21 cellular contexts compared by ENCODE assay signal in the genomic region with DNA sequence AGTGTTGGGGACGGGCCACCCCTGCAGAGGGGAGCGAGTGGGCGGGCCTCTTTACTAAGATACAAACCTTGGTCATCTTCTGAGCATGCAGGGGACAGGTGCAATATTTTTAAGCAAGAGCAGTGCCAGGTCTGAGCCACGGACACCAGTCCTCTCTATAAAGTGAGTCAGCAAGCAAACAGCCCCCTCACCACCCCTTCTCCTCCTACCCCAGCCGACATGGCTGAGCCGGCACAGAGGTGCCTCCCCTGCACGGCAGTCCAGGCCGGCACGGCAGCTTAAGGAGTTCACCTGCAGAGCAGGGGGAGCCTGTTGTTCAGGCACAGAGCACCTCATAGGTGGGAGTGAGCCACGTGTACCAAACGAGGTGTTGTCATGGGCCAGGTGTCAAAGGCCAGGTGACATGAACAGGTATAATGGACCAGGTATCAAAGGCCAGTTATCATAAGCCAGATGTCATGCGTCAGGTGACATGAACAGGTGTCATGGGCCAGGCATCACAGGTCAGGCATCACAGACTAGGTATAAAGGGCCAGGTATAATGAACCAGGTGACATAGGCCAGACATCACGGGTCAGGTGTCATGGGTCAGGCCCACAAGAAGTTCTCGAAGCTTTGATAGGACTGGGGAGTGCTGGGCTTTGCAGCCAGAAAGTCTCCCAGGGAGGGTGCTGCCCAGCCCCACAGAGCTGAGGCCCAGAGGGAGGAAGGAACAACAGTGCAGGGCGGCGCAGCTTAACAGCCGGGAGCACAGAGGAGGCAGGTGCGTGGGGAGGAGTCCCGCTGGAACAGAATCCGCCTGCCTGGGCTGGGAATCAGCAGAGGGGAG. TPM values are rescaled to one million over a fixed set of nuclear protein-coding genes. Genes with fewer than 3 reads are reported as not detected.
DNase-seq lines count a peak whose midpoint lies in the region; ATAC-seq and TF ChIP-seq lines count a peak whose summit lies in the region.
"Had no signal": no experiment of that assay in that cellular context is flagged by ENCODE, and none has a peak within 500 bp of the region (broad histone marks: within the 10 kb centered on the region; RNA-seq: fewer than 3 reads in every experiment).

No MANE protein-coding gene starts in this region.

- peak overlapping the region; percentile 8 for H2AFZ ChIP-seq in IMR-90 (replicated peaks; ENCODE audit: low read length, poor library complexity)

- peaks cover 0 to under 1% of the 10 kb centered on the region in 2 experiments; a peak in 1 of 4 replicates for H3K79me1 ChIP-seq in IMR-90 (ENCODE audit: low read depth in 1 of 2, low read length in 2 of 2)

- peak overlapping the region; percentile 50 for H2AK9ac ChIP-seq in IMR-90 (replicated peaks; ENCODE audit: low read depth, low read length, poor library complexity)

- peak overlapping the region; percentile 12; the same call in 1 of the 2 replicates for H3K4ac ChIP-seq in IMR-90 (ENCODE audit: low read depth, low read length)

- no peak overlapping the region for H3K9ac ChIP-seq in IMR-90 (ENCODE audit: low read depth, low read length)
- H3K9ac ChIP-seq: BLaER1 treated with 17β-estradiol and CSF1 and Interleukin-3, amounts not matched to agents 10 nM and 100 nM had no signal

- no peak for TF ChIP-seq POLR2A in IMR-90 (IDR thresholded peaks at IDR 0.05; ENCODE audit: low read depth, low read length)

- no peak; the same call in 1 of the 2 replicates for ATAC-seq in IMR-90 (ENCODE audit: low read depth)
- ATAC-seq in RWPE2 (ENCODE audit: low read depth): 0 out of 3 replicates have a peak, but pooled peaks have one; percentile 29
- peak; percentile 81 for ATAC-seq in mucosa of descending colon
- ATAC-seq in sciatic nerve: no peak
- ATAC-seq: GM12878, WTC11 had no signal

- H3K9me1 ChIP-seq in IMR-90 (ENCODE audit: insufficient read depth, low read length): peaks cover 12% of the 10 kb centered on the region; the same call in 1 of the 2 replicates

- no peak overlapping the region for H3K23ac ChIP-seq in IMR-90 (ENCODE audit: low read depth, low read length)

- H2BK5ac ChIP-seq in IMR-90 (ENCODE audit: low read depth, low read length, poor library complexity, severe bottlenecking): no peak overlapping the region

- in situ Hi-C loops in IMR-90 (cut with MboI; ENCODE audit: low sequenced_read_pairs): no loop called here

- H3K4me3 ChIP-seq in IMR-90 (ENCODE audit: insufficient read depth, low read depth, low read length) (no peak overlapping the region), RWPE2 (ENCODE audit: severe bottlenecking) (no peak overlapping the region), mucosa of descending colon (no peak overlapping the region)
- H3K4me3 ChIP-seq: BLaER1 treated with 17β-estradiol and CSF1 and Interleukin-3, amounts not matched to agents 10 nM and 100 nM; GM12878 had no signal

- no peak overlapping the region for H3K14ac ChIP-seq in IMR-90 (replicated peaks; ENCODE audit: low read depth, low read length)

- no peak overlapping the region for H3K4me2 ChIP-seq in IMR-90 (ENCODE audit: low read depth, low read length)

- DNase-seq in NCI-H2107 treated with DMSO at 0.1 percent for 48 hours (lab: John Stamatoyannopoulos, UW; ENCODE audit: unreplicated experiment) (peak; percentile 1), NCI-H2107 (lab: John Stamatoyannopoulos, UW) (no peak), IMR-90 (no peak), RWPE2 (ENCODE audit: low spot score) (no peak), mucosa of descending colon (peak in 2 of 3 donors; percentile 35 to 72), sciatic nerve (ENCODE audit: low spot score) (no peak), NCI-H1694 (lab: John Stamatoyannopoulos, UW) (no peak), putamen (ENCODE audit: low spot score) (no peak)
- DNase-seq: activated CD4-positive, alpha-beta memory T cell treated with anti-CD3 and anti-CD28 coated beads for 36 hours; activated naive CD4-positive, alpha-beta T cell; amniotic stem cell; DMS 273 treated with DMSO at 0.1 percent for 48 hours; NCI-H1436 treated with DMSO at 0.1 percent for 48 hours; NCI-H82; stimulated activated CD8-positive, alpha-beta memory T cell treated with anti-CD3 and anti-CD28 coated beads, Interleukin-4, amount 100 ng/mL, for 48 hours; substantia nigra had no signal

- no peak overlapping the region for H3K27ac ChIP-seq in IMR-90 (ENCODE audit: insufficient read depth, low read length)
- no peak overlapping the region for H3K27ac ChIP-seq in RWPE2 (ENCODE audit: poor library complexity, severe bottlenecking)
- H3K27ac ChIP-seq: BLaER1 treated with 17β-estradiol and CSF1 and Interleukin-3, amounts not matched to agents 10 nM and 100 nM; neutrophil had no signal

- CTCF ChIA-PET in IMR-90 (lab: Yijun Ruan, JAX): no interaction called here

- H3K36me3 ChIP-seq in IMR-90 (ENCODE audit: control insufficient read depth, insufficient read depth, low read length) (no peaks in the 10 kb centered on the region), RWPE2 (ENCODE audit: low read depth) (no peaks in the 10 kb centered on the region), mucosa of descending colon (ENCODE audit: low read depth) (no peaks in the 10 kb centered on the region)
- H3K36me3 ChIP-seq: BLaER1 treated with 17β-estradiol and CSF1 and Interleukin-3, amounts not matched to agents 10 nM and 100 nM; neutrophil had no signal

- TF ChIP-seq CTCF in IMR-90 (conservative IDR thresholded peaks at IDR 0.05; ENCODE audit: low read depth, low read length): no peak
- TF ChIP-seq CTCF in RWPE2 (IDR thresholded peaks at IDR 0.05; ENCODE audit: poor library complexity, severe bottlenecking): no peak
- no peak for TF ChIP-seq CTCF in mucosa of descending colon (IDR thresholded peaks at IDR 0.05)

- 79% methylated on average over 10 of the region's 20 CpGs; no CpG with 5 or more reads in 1 of the 2 experiments for WGBS in IMR-90 (ENCODE audit: extremely low coverage in 2 of 2, insufficient read length in 1 of 2), 2 experiments

- H4K91ac ChIP-seq in IMR-90 (ENCODE audit: insufficient read depth, low read depth, low read length): no peak overlapping the region

- H3K18ac ChIP-seq in IMR-90 (ENCODE audit: low read depth, low read length): no peak overlapping the region

- peak overlapping the region; percentile 69 for H2AK5ac ChIP-seq in IMR-90 (ENCODE audit: low read depth, low read length)

- no peaks in the 10 kb centered on the region for H4K20me1 ChIP-seq in IMR-90 (ENCODE audit: insufficient read depth, low read length)

- H2BK120ac ChIP-seq in IMR-90 (ENCODE audit: low read depth, low read length): no peak overlapping the region

- dilution Hi-C loops in IMR-90 (cut with HindIII; ENCODE audit: low sequenced_read_pairs, unreplicated experiment): no loop called here

- no peak overlapping the region for H3K56ac ChIP-seq in IMR-90 (ENCODE audit: extremely low read depth, insufficient read depth, low read length)

- H3K27me3 ChIP-seq in IMR-90 (ENCODE audit: control insufficient read depth, insufficient read depth, low read length) (no peaks in the 10 kb centered on the region), RWPE2 (ENCODE audit: insufficient read depth, poor library complexity, severe bottlenecking) (no peaks in the 10 kb centered on the region)
- H3K27me3 ChIP-seq: BLaER1 treated with 17β-estradiol and CSF1 and Interleukin-3, amounts not matched to agents 10 nM and 100 nM; neutrophil had no signal

- H2BK15ac ChIP-seq in IMR-90 (ENCODE audit: low read depth, low read length): no peak overlapping the region

- intact Hi-C loops in IMR-90 (cut with micrococcal nuclease): no loop called here
- intact Hi-C loops in mucosa of descending colon (cut with DNase I, micrococcal nuclease): no loop called here
- intact Hi-C loops in sciatic nerve (cut with DNase I): no loop called here

- H3K9me3 ChIP-seq in IMR-90 (ENCODE audit: control insufficient read depth, insufficient read depth, low read length): peaks cover 13% of the 10 kb centered on the region
- H3K9me3 ChIP-seq in RWPE2 (ENCODE audit: severe bottlenecking): no peaks in the 10 kb centered on the region
- no peaks in the 10 kb centered on the region for H3K9me3 ChIP-seq in mucosa of descending colon
- H3K9me3 ChIP-seq: neutrophil had no signal

- TF ChIP-seq RAD21 in IMR-90 (IDR thresholded peaks at IDR 0.05; ENCODE audit: low read length): no peak

- POLR2A ChIA-PET in IMR-90 (lab: Charles Lee; ENCODE audit: unreplicated experiment): no interaction called here

- peak overlapping the region; percentile 9; the same call in 1 of the 2 replicates for H2BK20ac ChIP-seq in IMR-90 (ENCODE audit: low read depth, low read length)

- H4K5ac ChIP-seq in IMR-90 (ENCODE audit: low read depth, low read length): no peak overlapping the region

- H3K4me1 ChIP-seq in IMR-90 (ENCODE audit: control insufficient read depth, insufficient read depth, low read length) (peaks cover 2% of the 10 kb centered on the region; the same call in 1 of the 2 replicates), RWPE2 (ENCODE audit: insufficient read depth, poor library complexity, severe bottlenecking) (no peaks in the 10 kb centered on the region), mucosa of descending colon (ENCODE audit: low read depth) (no peaks in the 10 kb centered on the region)

- no peak overlapping the region for H4K8ac ChIP-seq in IMR-90 (ENCODE audit: low read depth in 2 of 2, low read length in 2 of 2)

- BruUV-seq in IMR-90 (replicated peaks; lab: Mats Ljungman, UMichigan): no TSS peak

TF ChIP-seq in IMR-90, 13 proteins besides CTCF, POLR2A, EP300 and RAD21 (continues in another document):
- TF ChIP-seq BHLHE40 (IDR thresholded peaks at IDR 0.05; ENCODE audit: low read depth, low read length) (no peak), SMC3 (IDR thresholded peaks at IDR 0.05; ENCODE audit: low read depth, low read length) (no peak), MAFK (IDR thresholded peaks at IDR 0.05; ENCODE audit: low read depth, low read length) (no peak), NFE2L2 (IDR thresholded peaks at IDR 0.05; ENCODE audit: low read depth, low read length) (no peak), RFX5 (IDR thresholded peaks at IDR 0.05; ENCODE audit: low read depth, low read length) (no peak), CHD1 (IDR thresholded peaks at IDR 0.05; ENCODE audit: low read depth, low read length) (no peak), MXI1 (IDR thresholded peaks at IDR 0.05; ENCODE audit: borderline replicate concordance, low read depth, low read length) (no peak)
- TF ChIP-seq, protein P1, sequence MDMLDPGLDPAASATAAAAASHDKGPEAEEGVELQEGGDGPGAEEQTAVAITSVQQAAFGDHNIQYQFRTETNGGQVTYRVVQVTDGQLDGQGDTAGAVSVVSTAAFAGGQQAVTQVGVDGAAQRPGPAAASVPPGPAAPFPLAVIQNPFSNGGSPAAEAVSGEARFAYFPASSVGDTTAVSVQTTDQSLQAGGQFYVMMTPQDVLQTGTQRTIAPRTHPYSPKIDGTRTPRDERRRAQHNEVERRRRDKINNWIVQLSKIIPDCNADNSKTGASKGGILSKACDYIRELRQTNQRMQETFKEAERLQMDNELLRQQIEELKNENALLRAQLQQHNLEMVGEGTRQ (IDR thresholded peaks at IDR 0.05; ENCODE audit: low read depth, low read length): no peak

RNA-seq across cellular contexts. Expression of a gene that starts 42.6 kb away (rescaled TPM):
- total RNA-seq in IMR-90 (2012; rRNA removed) (1.1 and 1.4 TPM in 2 replicates), mucosa of descending colon (1 to 10 TPM in 1 of 3 donors, under 1 TPM in 2; 0.35 to 1.4 (median 0.51) TPM), sciatic nerve (2.9 TPM)
- 13.3 and 16.4 TPM in 2 replicates for polyA plus RNA-seq in IMR-90 (2012; rRNA removed)
- 5.1 and 8.8 TPM in 2 replicates for polyA plus RNA-seq in IMR-90 (2012; cell fraction: cytosol; rRNA removed)
- polyA plus RNA-seq in IMR-90 (2012; cell fraction: nucleus; rRNA removed; ENCODE audit: low replicate concordance): 32.3 and 70.4 TPM in 2 replicates
- total RNA-seq: SK-MEL-5 had no signal

Comparison
In these comparisons a context has a peak if more than half of its experiments do, and no peak if none do; other contexts are left out.
1. DNase-seq: peak in NCI-H2107 treated with DMSO at 0.1 percent for 48 hours (single experiment) and mucosa of descending colon (2 of 3); none in NCI-H2107 (single experiment), IMR-90 (single experiment), RWPE2 (single experiment), sciatic nerve (single experiment), NCI-H1694 (single experiment) and putamen (single experiment).
2. ATAC-seq: peak in RWPE2 (single experiment) and mucosa of descending colon (single experiment); none in IMR-90 (single experiment) and sciatic nerve (single experiment).